In the genomic region with DNA sequence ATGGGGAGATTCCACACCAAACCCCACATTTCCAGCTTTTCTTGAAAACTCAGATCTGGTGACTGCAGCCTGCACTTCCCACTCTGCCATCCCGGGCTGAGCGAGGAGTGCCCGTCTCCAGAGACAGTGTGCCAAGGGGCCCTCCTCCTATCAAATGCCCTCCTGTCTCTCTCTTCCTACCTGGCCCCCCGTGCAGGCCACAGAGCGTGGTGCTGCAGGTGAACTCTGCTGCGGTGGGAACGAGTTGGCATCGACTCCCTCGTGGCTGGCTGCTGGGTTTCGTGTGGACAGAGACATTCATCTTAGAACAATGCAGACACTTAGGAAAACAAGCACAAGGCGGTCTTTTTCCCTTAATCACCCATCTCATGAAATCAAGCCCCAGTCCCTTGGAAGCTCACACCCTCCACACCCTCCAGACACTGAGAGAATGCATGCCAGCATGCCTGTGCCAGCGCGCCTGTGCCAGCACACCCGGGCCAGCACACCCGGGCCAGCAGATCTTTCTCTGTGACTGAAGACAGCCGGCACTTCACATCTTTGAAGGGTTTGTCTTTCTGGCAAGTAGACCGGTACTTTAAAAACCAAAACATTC, we compare ENCODE assay signal across 15 cellular contexts.
DNase-seq lines count a peak whose midpoint lies in the region; ATAC-seq and TF ChIP-seq lines count a peak whose summit lies in the region.
"Had no signal": no experiment of that assay in that cellular context is flagged by ENCODE, and none has a peak within 500 bp of the region (broad histone marks: within the 10 kb centered on the region; RNA-seq: fewer than 3 reads in every experiment).

No MANE protein-coding gene starts in this region.

- peak; percentile 88 for DNase-seq in GM03348 (ENCODE audit: low spot score)
- peak; percentile 33 for DNase-seq in astrocyte of the cerebellum (ENCODE audit: low read depth)
- peak; percentile 44 to 61 for DNase-seq in heart right ventricle
- no peak for DNase-seq in iPS-NIHi7 (ENCODE audit: extremely low spot score)
- DNase-seq in stimulated activated naive CD8-positive, alpha-beta T cell treated with anti-CD3 and anti-CD28 coated beads, Interleukin-15, Interleukin-2, amounts not matched to agents 100 U/mL and 50 U/mL, for 24 hours, result no peak
- no peak for DNase-seq in activated T-cell treated with anti-CD3 and anti-CD28 coated beads, Interleukin-2, amount 50 U/mL, for 72 hours
- DNase-seq: activated CD4-positive, alpha-beta T cell treated with anti-CD3 and anti-CD28 coated beads, Interleukin-2, amount 50 U/mL, for 1 hour; CD8-positive, alpha-beta memory T cell; NCI-H2081 treated with DMSO at 0.1 percent for 48 hours had no signal

- in situ Hi-C loops in astrocyte of the cerebellum (cut with HindIII; ENCODE audit: low sequenced_read_pairs), result loop anchor here (10.0 kb wide), 1 partner anchor 366 kb away; no protein-coding TSS in a partner anchor

- H3K4me3 ChIP-seq in astrocyte of the cerebellum (ENCODE audit: low read depth, low read length) (peak overlapping the region; percentile 1), heart right ventricle (no peak overlapping the region), rectal smooth muscle tissue (ENCODE audit: low read length) (no peak overlapping the region)
- H3K4me3 ChIP-seq: lung, SJSA1, smooth muscle cell had no signal

- ATAC-seq in heart right ventricle (peak in 6 of 8 donors; percentile 60 to 74 (median 70)), GM21447 (IDR thresholded peaks at IDR 0.05; ENCODE audit: unreplicated experiment) (no peak)
- ATAC-seq in stimulated activated naive CD8-positive, alpha-beta T cell treated with anti-CD3 and anti-CD28 coated beads, Interleukin-15, Interleukin-2, amounts not matched to agents 100 U/mL and 50 U/mL, for 24 hours, result no peak
- ATAC-seq in activated T-cell treated with anti-CD3 and anti-CD28 coated beads, Interleukin-2, amount 50 U/mL, for 72 hours (replicated peaks in 1 of 2), result no peak

- no peak overlapping the region for H3K4me3 Mint-ChIP-seq in activated T-cell treated with anti-CD3 and anti-CD28 coated beads, Interleukin-2, amount 50 U/mL, for 72 hours
- H3K4me3 Mint-ChIP-seq: activated naive CD4-positive, alpha-beta T cell treated with anti-CD3 and anti-CD28 coated beads, Interleukin-2, amount 50 U/mL, for 24 hours; CD8-positive, alpha-beta memory T cell had no signal

- H3K4me1 ChIP-seq in heart right ventricle (peaks cover 3 to 45% (median 16%) of the 10 kb centered on the region in 9 donors), rectal smooth muscle tissue (ENCODE audit: control insufficient read depth, insufficient read depth, low read length) (peaks cover 39% of the 10 kb centered on the region)

- H3K9me3 Mint-ChIP-seq in activated T-cell treated with anti-CD3 and anti-CD28 coated beads, Interleukin-2, amount 50 U/mL, for 72 hours, result no peaks in the 10 kb centered on the region
- H3K9me3 Mint-ChIP-seq: activated naive CD4-positive, alpha-beta T cell treated with anti-CD3 and anti-CD28 coated beads, Interleukin-2, amount 50 U/mL, for 24 hours; CD8-positive, alpha-beta memory T cell had no signal

- H3K9me3 ChIP-seq in heart right ventricle, result peaks cover 0 to 13% (median 3%) of the 10 kb centered on the region in 11 donors
- H3K9me3 ChIP-seq: SJSA1 had no signal

- WGBS in heart right ventricle, 2 donors, result 48 to 68% methylated on average over 17 of the region's 17 CpGs

- H3K36me3 Mint-ChIP-seq in activated T-cell treated with anti-CD3 and anti-CD28 coated beads, Interleukin-2, amount 50 U/mL, for 72 hours (ENCODE audit: insufficient read depth in 2 of 2), result peaks cover 0 to 2% of the 10 kb centered on the region in 2 donors
- H3K36me3 Mint-ChIP-seq: activated naive CD4-positive, alpha-beta T cell treated with anti-CD3 and anti-CD28 coated beads, Interleukin-2, amount 50 U/mL, for 24 hours had no signal

- no peak overlapping the region for H3K9ac ChIP-seq in rectal smooth muscle tissue (ENCODE audit: low read length)

- intact Hi-C loops in heart right ventricle (cut with DNase I), result loop anchor here in 7 of 10 donors (5.0 to 10.0 kb wide), 6 partner anchors 64 to 538 kb away; a partner anchor contains a TSS

- H3K36me3 ChIP-seq in heart right ventricle, result peaks cover 0 to 27% (median 0%) of the 10 kb centered on the region in 9 donors
- H3K36me3 ChIP-seq in rectal smooth muscle tissue (ENCODE audit: control insufficient read depth, insufficient read depth, low read length), result no peaks in the 10 kb centered on the region
- H3K36me3 ChIP-seq: SJSA1 had no signal

- TF ChIP-seq CTCF in astrocyte of the cerebellum (IDR thresholded peaks at IDR 0.05; ENCODE audit: low read depth, low read length, missing control alignments) (no peak), heart right ventricle (IDR thresholded peaks at IDR 0.05) (no peak)

- no peak overlapping the region for H3K27ac Mint-ChIP-seq in activated T-cell treated with anti-CD3 and anti-CD28 coated beads, Interleukin-2, amount 50 U/mL, for 72 hours
- H3K27ac Mint-ChIP-seq: activated naive CD4-positive, alpha-beta T cell treated with anti-CD3 and anti-CD28 coated beads, Interleukin-2, amount 50 U/mL, for 24 hours; CD8-positive, alpha-beta memory T cell had no signal

- peaks cover 13% of the 10 kb centered on the region for H3K4me1 Mint-ChIP-seq in activated T-cell treated with anti-CD3 and anti-CD28 coated beads, Interleukin-2, amount 50 U/mL, for 72 hours (ENCODE audit: low read depth)

- no peaks in the 10 kb centered on the region for H3K27me3 ChIP-seq in heart right ventricle
- H3K27me3 ChIP-seq in rectal smooth muscle tissue (ENCODE audit: control insufficient read depth, insufficient read depth, low read length), result no peaks in the 10 kb centered on the region
- H3K27me3 ChIP-seq: SJSA1 had no signal

- H3K27me3 Mint-ChIP-seq in activated T-cell treated with anti-CD3 and anti-CD28 coated beads, Interleukin-2, amount 50 U/mL, for 72 hours (ENCODE audit: low read depth), result no peaks in the 10 kb centered on the region
- H3K27me3 Mint-ChIP-seq: activated naive CD4-positive, alpha-beta T cell treated with anti-CD3 and anti-CD28 coated beads, Interleukin-2, amount 50 U/mL, for 24 hours; CD8-positive, alpha-beta memory T cell had no signal

- no peak overlapping the region for H3K27ac ChIP-seq in heart right ventricle
- H3K27ac ChIP-seq in rectal smooth muscle tissue (ENCODE audit: low read depth, low read length), result peak overlapping the region; percentile 12
- H3K27ac ChIP-seq: SJSA1 had no signal

Comparison
In these comparisons a context has a peak if more than half of its experiments do, and no peak if none do; other contexts are left out.
1. DNase-seq: peak in GM03348 (single experiment), astrocyte of the cerebellum (single experiment) and heart right ventricle (2 of 2); none in iPS-NIHi7 (single experiment), stimulated activated naive CD8-positive, alpha-beta T cell treated with anti-CD3 and anti-CD28 coated beads, Interleukin-15, Interleukin-2, amounts not matched to agents 100 U/mL and 50 U/mL, for 24 hours (single experiment) and activated T-cell treated with anti-CD3 and anti-CD28 coated beads, Interleukin-2, amount 50 U/mL, for 72 hours (0 of 2).
2. ATAC-seq: peak in heart right ventricle (6 of 8); none in stimulated activated naive CD8-positive, alpha-beta T cell treated with anti-CD3 and anti-CD28 coated beads, Interleukin-15, Interleukin-2, amounts not matched to agents 100 U/mL and 50 U/mL, for 24 hours (single experiment), GM21447 (single experiment) and activated T-cell treated with anti-CD3 and anti-CD28 coated beads, Interleukin-2, amount 50 U/mL, for 72 hours (0 of 2).